ENCODE assay signal across 16 cellular contexts in genomic region chr4:37188100-37188499, GRCh38. TPM values are rescaled to one million over a fixed set of nuclear protein-coding genes. Genes with fewer than 3 reads are reported as not detected.
DNase-seq lines count a peak whose midpoint lies in the region; ATAC-seq and TF ChIP-seq lines count a peak whose summit lies in the region.
"Had no signal": no experiment of that assay in that cellular context is flagged by ENCODE, and none has a peak within 500 bp of the region (broad histone marks: within the 10 kb centered on the region; RNA-seq: fewer than 3 reads in every experiment).

No MANE protein-coding gene starts in this region.

- no peaks in the 10 kb centered on the region for H3K4me1 Mint-ChIP-seq in chondrocyte (ENCODE audit: low read depth)
- H3K4me1 Mint-ChIP-seq in type B pancreatic cell (ENCODE audit: unreplicated experiment), result no peaks in the 10 kb centered on the region
- H3K4me1 Mint-ChIP-seq: activated naive CD8-positive, alpha-beta T cell treated with anti-CD3 and anti-CD28 coated beads, Interleukin-2, amount 10 ng/mL, durations not matched to agents 7 days and 5 days; central memory CD8-positive, alpha-beta T cell had no signal

- H3K36me3 ChIP-seq in osteoblast (ENCODE audit: insufficient read depth, low read length) (no peaks in the 10 kb centered on the region), lower lobe of right lung (no peaks in the 10 kb centered on the region)
- H3K36me3 ChIP-seq: sigmoid colon had no signal

- no peaks in the 10 kb centered on the region for H3K9me3 ChIP-seq in osteoblast (ENCODE audit: low read depth, low read length)
- no peaks in the 10 kb centered on the region for H3K9me3 ChIP-seq in lower lobe of right lung
- H3K9me3 ChIP-seq: sigmoid colon had no signal

- no peaks in the 10 kb centered on the region for H4K20me1 ChIP-seq in osteoblast (ENCODE audit: insufficient read depth, low read length)

- H3K27me3 ChIP-seq in osteoblast (ENCODE audit: insufficient read depth, low read length) (no peaks in the 10 kb centered on the region), lower lobe of right lung (ENCODE audit: low read depth) (no peaks in the 10 kb centered on the region)
- H3K27me3 ChIP-seq: sigmoid colon had no signal

- no peak for ATAC-seq in lower lobe of right lung

- no peak overlapping the region for H2AFZ ChIP-seq in osteoblast (ENCODE audit: low read length)

- no peak overlapping the region for H3K4me2 ChIP-seq in osteoblast (ENCODE audit: insufficient read depth, low read length)

- peak; percentile 14 for DNase-seq in stimulated activated CD4-positive, alpha-beta T cell treated with anti-CD3 and anti-CD28 coated beads, Interleukin-15, amount 100 ng/mL, for 24 hours
- no peak for DNase-seq in stimulated activated CD4-positive, alpha-beta T cell treated with anti-CD3 and anti-CD28 coated beads, Interleukin-4, amount 100 ng/mL, for 24 hours
- DNase-seq in KBM-7, result peak; percentile 8
- DNase-seq in chondrocyte (ENCODE audit: low spot score), result no peak
- no peak for DNase-seq in type B pancreatic cell (ENCODE audit: extremely low spot score, unreplicated experiment)
- DNase-seq in NCI-H345 (lab: John Stamatoyannopoulos, UW), result no peak
- DNase-seq in osteoblast (ENCODE audit: insufficient read length, low spot score, missing footprints), result no peak
- DNase-seq in lower lobe of right lung, result no peak
- DNase-seq: activated naive CD8-positive, alpha-beta T cell treated with anti-CD3 and anti-CD28 coated beads, Interleukin-2, amount 10 ng/mL, durations not matched to agents 7 days and 5 days; CD4-positive, alpha-beta T cell; KG1; NCI-H2081; sigmoid colon had no signal

- H3K36me3 Mint-ChIP-seq in chondrocyte (ENCODE audit: low read depth), result no peaks in the 10 kb centered on the region
- no peaks in the 10 kb centered on the region for H3K36me3 Mint-ChIP-seq in type B pancreatic cell
- H3K36me3 Mint-ChIP-seq: activated naive CD8-positive, alpha-beta T cell treated with anti-CD3 and anti-CD28 coated beads, Interleukin-2, amount 10 ng/mL, durations not matched to agents 7 days and 5 days had no signal

- in situ Hi-C loops in KBM-7 (cut with MboI; ENCODE audit: low pct_unique_long_range_greater_than_20kb, low sequenced_read_pairs), result no loop called here

- H3K4me3 ChIP-seq in osteoblast (ENCODE audit: insufficient read depth, low read length), result no peak overlapping the region
- no peak overlapping the region for H3K4me3 ChIP-seq in lower lobe of right lung
- H3K4me3 ChIP-seq: sigmoid colon had no signal

- H3K4me3 Mint-ChIP-seq in chondrocyte (ENCODE audit: unreplicated experiment) (no peak overlapping the region), type B pancreatic cell (no peak overlapping the region)
- H3K4me3 Mint-ChIP-seq: activated naive CD8-positive, alpha-beta T cell treated with anti-CD3 and anti-CD28 coated beads, Interleukin-2, amount 10 ng/mL, durations not matched to agents 7 days and 5 days; CD4-positive, alpha-beta T cell; central memory CD8-positive, alpha-beta T cell; T-helper 2 cell treated with Interferon-gamma antibody and Interleukin-4, amounts not matched to agents 5 μg/mL and 100 μg/mL, for 36 hours had no signal

- no peak overlapping the region for H3K27ac Mint-ChIP-seq in chondrocyte (ENCODE audit: unreplicated experiment)
- no peak overlapping the region for H3K27ac Mint-ChIP-seq in type B pancreatic cell
- H3K27ac Mint-ChIP-seq: activated naive CD8-positive, alpha-beta T cell treated with anti-CD3 and anti-CD28 coated beads, Interleukin-2, amount 10 ng/mL, durations not matched to agents 7 days and 5 days; CD4-positive, alpha-beta T cell; T-helper 2 cell treated with Interferon-gamma antibody and Interleukin-4, amounts not matched to agents 5 μg/mL and 100 μg/mL, for 36 hours had no signal

- intact Hi-C loops in lower lobe of right lung (cut with DNase I), result no loop called here

- H3K4me1 ChIP-seq in osteoblast (ENCODE audit: insufficient read depth, low read length) (no peaks in the 10 kb centered on the region), lower lobe of right lung (no peaks in the 10 kb centered on the region)
- H3K4me1 ChIP-seq: sigmoid colon had no signal

- H3K27ac ChIP-seq in osteoblast (ENCODE audit: low read depth, low read length) (no peak overlapping the region), lower lobe of right lung (no peak overlapping the region)
- H3K27ac ChIP-seq: epithelial cell of prostate, sigmoid colon had no signal

- peaks cover 4% of the 10 kb centered on the region for H3K27me3 Mint-ChIP-seq in chondrocyte (ENCODE audit: low read depth)
- H3K27me3 Mint-ChIP-seq in type B pancreatic cell, result peaks cover 3% of the 10 kb centered on the region
- H3K27me3 Mint-ChIP-seq: activated naive CD8-positive, alpha-beta T cell treated with anti-CD3 and anti-CD28 coated beads, Interleukin-2, amount 10 ng/mL, durations not matched to agents 7 days and 5 days; central memory CD8-positive, alpha-beta T cell had no signal

- H3K9me3 Mint-ChIP-seq in chondrocyte (ENCODE audit: low read depth) (peaks cover 2% of the 10 kb centered on the region), type B pancreatic cell (peaks cover 3% of the 10 kb centered on the region)
- H3K9me3 Mint-ChIP-seq: activated naive CD8-positive, alpha-beta T cell treated with anti-CD3 and anti-CD28 coated beads, Interleukin-2, amount 10 ng/mL, durations not matched to agents 7 days and 5 days; CD4-positive, alpha-beta T cell; T-helper 2 cell treated with Interferon-gamma antibody and Interleukin-4, amounts not matched to agents 5 μg/mL and 100 μg/mL, for 36 hours had no signal

- TF ChIP-seq CTCF in chondrocyte (IDR thresholded peaks at IDR 0.05) (peak; percentile 15), type B pancreatic cell (conservative IDR thresholded peaks at IDR 0.05) (peak; percentile 61), osteoblast (IDR thresholded peaks at IDR 0.05; ENCODE audit: extremely low read depth, low read depth, low read length) (no peak), lower lobe of right lung (IDR thresholded peaks at IDR 0.05) (no peak)

- H3K79me2 ChIP-seq in osteoblast (ENCODE audit: insufficient read depth, low read length), result no peaks in the 10 kb centered on the region

RNA-seq across cellular contexts. Expression of gene NWD2, which starts 56.4 kb away (rescaled TPM):
- not detected in 3 replicates for total RNA-seq in chondrocyte
- 0.88 and 1.5 TPM in 2 replicates for total RNA-seq in type B pancreatic cell (ENCODE audit: low replicate concordance)
- total RNA-seq in osteoblast, result not detected in 2 replicates
- not detected for total RNA-seq in lower lobe of right lung
- total RNA-seq: activated naive CD8-positive, alpha-beta T cell treated with anti-CD3 and anti-CD28 coated beads, Interleukin-2, amount 10 ng/mL, durations not matched to agents 7 days and 5 days; CD4-positive, alpha-beta T cell had no signal

Comparison
In these comparisons a context has a peak if more than half of its experiments do, and no peak if none do; other contexts are left out.
1. DNase-seq: peak in stimulated activated CD4-positive, alpha-beta T cell treated with anti-CD3 and anti-CD28 coated beads, Interleukin-15, amount 100 ng/mL, for 24 hours (single experiment) and KBM-7 (single experiment); none in stimulated activated CD4-positive, alpha-beta T cell treated with anti-CD3 and anti-CD28 coated beads, Interleukin-4, amount 100 ng/mL, for 24 hours (single experiment), chondrocyte (single experiment), type B pancreatic cell (single experiment), NCI-H345 (single experiment), osteoblast (single experiment) and lower lobe of right lung (single experiment).
2. CTCF ChIP-seq: peak in chondrocyte (single experiment) and type B pancreatic cell (single experiment); none in osteoblast (single experiment) and lower lobe of right lung (single experiment).